Comparison of ENCODE assay signal across 22 cellular contexts in genomic region chr4:116058129-116058528, GRCh38.
"Had no signal": no experiment of that assay in that cellular context is flagged by ENCODE, and none has a peak within 500 bp of the region (broad histone marks: within the 10 kb centered on the region; RNA-seq: fewer than 3 reads in every experiment).

No MANE protein-coding gene starts in this region.

- H3K27me3 ChIP-seq: ascending aorta, breast epithelium, neutrophil, stomach, testis had no signal

- H3K9me3 Mint-ChIP-seq: activated naive CD4-positive, alpha-beta T cell treated with anti-CD3 and anti-CD28 coated beads for 36 hours; activated naive CD8-positive, alpha-beta T cell treated with anti-CD3 and anti-CD28 coated beads, Interleukin-2, amount 50 U/mL, for 24 hours; activated T-helper 2 cell treated with anti-CD3 and anti-CD28 coated beads, Interferon-gamma antibody, Interleukin-2, Interleukin-4, amounts not matched to agents 10 μg/mL and 5 μg/mL and 100 μg/mL, durations not matched to agents 14 hours and 24 hours and 36 hours; memory B cell had no signal

- DNase-seq: activated CD4-positive, alpha-beta T cell treated with anti-CD3 and anti-CD28 coated beads for 1 hour; activated CD4-positive, alpha-beta T cell treated with anti-CD3 and anti-CD28 coated beads, Interleukin-2, amount 50 U/mL, for 4 hours; activated naive CD4-positive, alpha-beta T cell treated with anti-CD3 and anti-CD28 coated beads for 36 hours; activated naive CD8-positive, alpha-beta T cell treated with anti-CD3 and anti-CD28 coated beads, Interleukin-2, amount 50 U/mL, for 24 hours; activated T-cell treated with anti-CD3 and anti-CD28 coated beads, Interleukin-2, amount 50 U/mL, for 1 hour; cerebellar nuclear complex; effector memory CD4-positive, alpha-beta T cell; foreskin fibroblast; hypothalamus; kidney; left ventricle myocardium superior; naive thymus-derived CD8-positive, alpha-beta T cell; stimulated activated CD4-positive, alpha-beta T cell treated with anti-CD3 and anti-CD28 coated beads, Interleukin-1b, Interleukin-23, amount 100 ng/mL, for 48 hours; stomach; testis had no signal

- H3K27me3 Mint-ChIP-seq: activated naive CD8-positive, alpha-beta T cell treated with anti-CD3 and anti-CD28 coated beads, Interleukin-2, amount 50 U/mL, for 24 hours; memory B cell had no signal

- H3K4me3 Mint-ChIP-seq: activated naive CD4-positive, alpha-beta T cell treated with anti-CD3 and anti-CD28 coated beads for 36 hours; activated naive CD8-positive, alpha-beta T cell treated with anti-CD3 and anti-CD28 coated beads, Interleukin-2, amount 50 U/mL, for 24 hours; memory B cell; naive thymus-derived CD8-positive, alpha-beta T cell had no signal

- H3K4me3 ChIP-seq: ascending aorta, breast epithelium, stomach, testis had no signal

- H3K4me1 Mint-ChIP-seq: activated naive CD8-positive, alpha-beta T cell treated with anti-CD3 and anti-CD28 coated beads, Interleukin-2, amount 50 U/mL, for 24 hours; memory B cell; naive thymus-derived CD8-positive, alpha-beta T cell had no signal

- ATAC-seq: activated naive CD8-positive, alpha-beta T cell treated with anti-CD3 and anti-CD28 coated beads, Interleukin-2, amount 50 U/mL, for 24 hours; left ventricle myocardium superior; naive thymus-derived CD8-positive, alpha-beta T cell had no signal

- H3K4me1 ChIP-seq: ascending aorta, breast epithelium, parathyroid adenoma, stomach, testis had no signal

- H3K9me3 ChIP-seq: ascending aorta, breast epithelium, neutrophil, stomach, testis had no signal

- H3K36me3 Mint-ChIP-seq: memory B cell; naive thymus-derived CD8-positive, alpha-beta T cell had no signal

- H3K27ac Mint-ChIP-seq: activated naive CD4-positive, alpha-beta T cell treated with anti-CD3 and anti-CD28 coated beads for 36 hours; activated naive CD8-positive, alpha-beta T cell treated with anti-CD3 and anti-CD28 coated beads, Interleukin-2, amount 50 U/mL, for 24 hours; activated T-helper 2 cell treated with anti-CD3 and anti-CD28 coated beads, Interferon-gamma antibody, Interleukin-2, Interleukin-4, amounts not matched to agents 10 μg/mL and 5 μg/mL and 100 μg/mL, durations not matched to agents 14 hours and 24 hours and 36 hours; memory B cell; naive thymus-derived CD8-positive, alpha-beta T cell had no signal

- H3K36me3 ChIP-seq: ascending aorta, breast epithelium, neutrophil, stomach had no signal

- H3K27ac ChIP-seq: ascending aorta, breast epithelium, neutrophil, parathyroid adenoma, stomach, testis, VCaP had no signal
